In genomic region chr11:129143335-129143734, GRCh38 we compare ENCODE assay signal across 8 cellular contexts. TPM values are rescaled to one million over a fixed set of nuclear protein-coding genes. Genes with fewer than 3 reads are reported as not detected.
DNase-seq lines count a peak whose midpoint lies in the region; ATAC-seq and TF ChIP-seq lines count a peak whose summit lies in the region.

No MANE protein-coding gene starts in this region.

- H3K27me3 ChIP-seq in suprapubic skin: no peaks in the 10 kb centered on the region

- no peak for TF ChIP-seq POLR2A in suprapubic skin (IDR thresholded peaks at IDR 0.05)

- in situ Hi-C loops in astrocyte of the cerebellum (cut with HindIII; ENCODE audit: low sequenced_read_pairs): loop anchor here (25.0 kb wide), 1 partner anchor 194 kb away; no protein-coding TSS in a partner anchor

- no peaks in the 10 kb centered on the region for H3K27me3 Mint-ChIP-seq in stimulated activated memory B cell treated with anti-CD40 and anti-IgM and Interleukin-4, amounts not matched to agents 10 μg/mL and 1 μg/mL and 100 μg/mL, for 72 hours

- peak overlapping the region; percentile 23 for H3K27ac ChIP-seq in suprapubic skin

- H3K36me3 ChIP-seq in suprapubic skin: no peaks in the 10 kb centered on the region

- H3K4me3 ChIP-seq in astrocyte of the cerebellum (ENCODE audit: low read depth, low read length) (no peak overlapping the region), suprapubic skin (no peak overlapping the region)

- DNase-seq in HS-27A (ENCODE audit: low read depth) (peak; percentile 60), astrocyte of the cerebellum (ENCODE audit: low read depth) (peak; percentile 97), islet precursor cell (peak; percentile 98), suprapubic skin (ENCODE audit: low spot score in 2 of 2) (peak; percentile 80 to 83), HuH-7.5 (ENCODE audit: low spot score) (no peak)

- no peaks in the 10 kb centered on the region for H3K36me3 Mint-ChIP-seq in stimulated activated memory B cell treated with anti-CD40 and anti-IgM and Interleukin-4, amounts not matched to agents 10 μg/mL and 1 μg/mL and 100 μg/mL, for 72 hours

- WGBS in suprapubic skin: 54% methylated on average over 8 of the region's 8 CpGs

- TF ChIP-seq CTCF in astrocyte of the cerebellum (IDR thresholded peaks at IDR 0.05; ENCODE audit: low read depth, low read length, missing control alignments): no peak
- TF ChIP-seq CTCF in suprapubic skin (IDR thresholded peaks at IDR 0.05): no peak

- no peaks in the 10 kb centered on the region for H3K4me1 Mint-ChIP-seq in stimulated activated memory B cell treated with anti-CD40 and anti-IgM and Interleukin-4, amounts not matched to agents 10 μg/mL and 1 μg/mL and 100 μg/mL, for 72 hours

- peaks cover 3% of the 10 kb centered on the region for H3K9me3 Mint-ChIP-seq in stimulated activated memory B cell treated with anti-CD40 and anti-IgM and Interleukin-4, amounts not matched to agents 10 μg/mL and 1 μg/mL and 100 μg/mL, for 72 hours

- no peaks in the 10 kb centered on the region for H3K9me3 ChIP-seq in suprapubic skin

- H3K4me1 ChIP-seq in suprapubic skin: peaks cover 10% of the 10 kb centered on the region

- no peak for ATAC-seq in stimulated activated memory B cell treated with anti-CD40 and anti-IgM and Interleukin-4, amounts not matched to agents 10 μg/mL and 1 μg/mL and 100 μg/mL, for 72 hours
- ATAC-seq in GM21529 (IDR thresholded peaks at IDR 0.05; ENCODE audit: unreplicated experiment) (no peak), HG03439 (IDR thresholded peaks at IDR 0.05; ENCODE audit: unreplicated experiment) (no peak)

- H3K4me3 Mint-ChIP-seq in stimulated activated memory B cell treated with anti-CD40 and anti-IgM and Interleukin-4, amounts not matched to agents 10 μg/mL and 1 μg/mL and 100 μg/mL, for 72 hours: no peak overlapping the region

- no peak for TF ChIP-seq EP300 in suprapubic skin (IDR thresholded peaks at IDR 0.05)

- H3K27ac Mint-ChIP-seq in stimulated activated memory B cell treated with anti-CD40 and anti-IgM and Interleukin-4, amounts not matched to agents 10 μg/mL and 1 μg/mL and 100 μg/mL, for 72 hours: no peak overlapping the region

RNA-seq across cellular contexts. Expression of gene ARHGAP32, which starts 48.8 kb away (rescaled TPM):
- total RNA-seq in suprapubic skin: 10 to 100 TPM; 49.5 to 93.4 (median 62.1) TPM
